Comparison of ENCODE assay signal across 15 cellular contexts in the genomic region with DNA sequence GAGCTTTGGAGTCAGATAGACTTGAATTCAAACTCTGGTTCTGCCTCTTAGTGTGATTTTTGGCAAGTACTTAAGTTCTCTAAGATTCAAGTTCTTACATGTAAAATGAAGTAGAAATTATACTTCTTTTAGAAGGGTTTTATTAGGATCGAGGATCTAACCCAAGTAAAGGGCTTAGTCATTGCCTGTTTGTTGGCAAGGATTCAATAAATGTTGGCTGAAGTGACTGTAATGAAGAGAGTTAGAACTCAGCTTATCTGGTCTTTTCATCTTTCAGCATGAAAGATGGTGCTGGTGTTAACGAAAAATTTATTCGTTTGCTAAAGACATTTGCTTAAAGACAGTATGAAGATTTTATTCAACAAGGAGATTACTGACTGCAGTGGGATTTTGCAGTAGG.
DNase-seq lines count a peak whose midpoint lies in the region; ATAC-seq and TF ChIP-seq lines count a peak whose summit lies in the region.
"Had no signal": no experiment of that assay in that cellular context is flagged by ENCODE, and none has a peak within 500 bp of the region (broad histone marks: within the 10 kb centered on the region; RNA-seq: fewer than 3 reads in every experiment).

No MANE protein-coding gene starts in this region.

- H3K36me3 ChIP-seq in RWPE2 (ENCODE audit: low read depth) (no peaks in the 10 kb centered on the region), hepatocyte (replicated peaks; ENCODE audit: insufficient read depth, low read depth) (no peaks in the 10 kb centered on the region)
- H3K36me3 ChIP-seq: SJCRH30 had no signal

- no peaks in the 10 kb centered on the region for H3K9me2 ChIP-seq in hepatocyte (replicated peaks; ENCODE audit: insufficient read depth)

- H3K4me1 ChIP-seq in RWPE2 (ENCODE audit: insufficient read depth, poor library complexity, severe bottlenecking) (peaks cover 48% of the 10 kb centered on the region), foreskin keratinocyte (peaks cover 30% of the 10 kb centered on the region), hepatocyte (ENCODE audit: insufficient read depth) (no peaks in the 10 kb centered on the region)

- H3K4me3 ChIP-seq in RWPE2 (ENCODE audit: severe bottlenecking) (no peak overlapping the region), hepatocyte (no peak overlapping the region)
- H3K4me3 ChIP-seq: GM12878, SJCRH30 had no signal

- DNase-seq in A172 (ENCODE audit: low spot score) (peak; percentile 80), EL (peak; percentile 74), RWPE2 (ENCODE audit: low spot score) (no peak), foreskin keratinocyte (peak; percentile 75 to 87), hepatocyte (ENCODE audit: low spot score) (no peak), amygdala (lab: John Stamatoyannopoulos, UW) (no peak), Ammon's horn (ENCODE audit: low spot score) (no peak)
- DNase-seq: activated CD4-positive, alpha-beta T cell treated with anti-CD3 and anti-CD28 coated beads for 4 hours; activated effector memory CD4-positive, alpha-beta T cell treated with Interleukin-2 at 50 U/mL for 16 hours; CD4-positive, alpha-beta memory T cell; naive B cell; NCI-H146 had no signal

- TF ChIP-seq CTCF in RWPE2 (IDR thresholded peaks at IDR 0.05; ENCODE audit: poor library complexity, severe bottlenecking) (no peak), foreskin keratinocyte (conservative IDR thresholded peaks at IDR 0.05) (no peak), hepatocyte (IDR thresholded peaks at IDR 0.05; ENCODE audit: poor library complexity) (no peak)

- H3K9me3 ChIP-seq in RWPE2 (ENCODE audit: severe bottlenecking) (no peaks in the 10 kb centered on the region), hepatocyte (ENCODE audit: low read depth) (no peaks in the 10 kb centered on the region)
- H3K9me3 ChIP-seq: SJCRH30 had no signal

- H3K27me3 ChIP-seq in RWPE2 (ENCODE audit: insufficient read depth, poor library complexity, severe bottlenecking) (no peaks in the 10 kb centered on the region), foreskin keratinocyte (no peaks in the 10 kb centered on the region), hepatocyte (no peaks in the 10 kb centered on the region)
- H3K27me3 ChIP-seq: SJCRH30 had no signal

- H3K4me2 ChIP-seq in hepatocyte: no peak overlapping the region

- H4K20me1 ChIP-seq in hepatocyte (ENCODE audit: insufficient read depth, poor library complexity, severe bottlenecking): no peaks in the 10 kb centered on the region

- ATAC-seq in RWPE2 (ENCODE audit: low read depth): peak; percentile 69
- peak; percentile 78 for ATAC-seq in foreskin keratinocyte
- ATAC-seq in HG03097 (IDR thresholded peaks at IDR 0.05; ENCODE audit: low FRiP score, unreplicated experiment): no peak
- ATAC-seq: GM12878 had no signal

- WGBS in hepatocyte (ENCODE audit: low lambda C conversion rate, missing lambda C conversion rate): 72% methylated on average over 3 of the region's 3 CpGs

- H3K79me2 ChIP-seq in hepatocyte: no peaks in the 10 kb centered on the region

- H2AFZ ChIP-seq in hepatocyte: no peak overlapping the region

- peak overlapping the region; percentile 87 for H3K27ac ChIP-seq in RWPE2 (ENCODE audit: poor library complexity, severe bottlenecking)
- H3K27ac ChIP-seq in foreskin keratinocyte: no peak overlapping the region
- no peak overlapping the region for H3K27ac ChIP-seq in hepatocyte
- H3K27ac ChIP-seq: SJCRH30 had no signal

Comparison
In these comparisons a context has a peak if more than half of its experiments do, and no peak if none do; other contexts are left out.
1. DNase-seq: peak in A172 (single experiment), EL (single experiment) and foreskin keratinocyte (2 of 2); none in RWPE2 (single experiment), hepatocyte (single experiment), amygdala (0 of 56) and Ammon's horn (single experiment).